In genomic region chr3:79651536-79652065, GRCh38 we compare ENCODE assay signal across 15 cellular contexts.
DNase-seq lines count a peak whose midpoint lies in the region; ATAC-seq and TF ChIP-seq lines count a peak whose summit lies in the region.
"Had no signal": no experiment of that assay in that cellular context is flagged by ENCODE, and none has a peak within 500 bp of the region (broad histone marks: within the 10 kb centered on the region; RNA-seq: fewer than 3 reads in every experiment).

No MANE protein-coding gene starts in this region.

- H3K4me2 ChIP-seq in mammary epithelial cell (ENCODE audit: insufficient read depth, low read depth, low read length), result no peak overlapping the region
- H3K4me2 ChIP-seq: KMS-11 had no signal

- DNase-seq in T47D (ENCODE audit: low read depth in 1 of 2, low spot score in 1 of 2) (peak; percentile 0 to 78), mammary epithelial cell (no peak), NCI-H510A treated with DMSO at 0.1 percent for 48 hours (lab: John Stamatoyannopoulos, UW) (peak; percentile 61), epithelial cell of esophagus (ENCODE audit: low read depth) (peak; percentile 1), upper lobe of right lung (no peak), GM10248 (ENCODE audit: extremely low spot score) (no peak)
- DNase-seq: activated CD4-positive, alpha-beta T cell treated with anti-CD3 and anti-CD28 coated beads for 4 hours; activated T-cell treated with anti-CD3 and anti-CD28 coated beads, Interleukin-2, amount 50 U/mL, for 72 hours; DMS79 treated with DMSO at 0.1 percent for 48 hours; NCI-H2171; Peyer's patch; transverse colon had no signal

- no peak overlapping the region for H3K9ac ChIP-seq in mammary epithelial cell (ENCODE audit: insufficient read depth, low read length)
- H3K9ac ChIP-seq: KMS-11 had no signal

- H3K4me3 ChIP-seq in mammary epithelial cell (replicated peaks in 1 of 3; ENCODE audit: insufficient read depth in 1 of 3, low read depth in 2 of 3, low read length in 3 of 3), result no peak overlapping the region
- H3K4me3 ChIP-seq in epithelial cell of esophagus (ENCODE audit: low read length), result no peak overlapping the region
- no peak overlapping the region for H3K4me3 ChIP-seq in upper lobe of right lung
- H3K4me3 ChIP-seq: Peyer's patch, transverse colon had no signal

- POLR2A ChIA-PET in GM10248 (lab: Yijun Ruan, JAX), result no interaction called here

- CTCF ChIA-PET in mammary epithelial cell (lab: Charles Lee; ENCODE audit: low non-redundant PET), result no interaction called here
- CTCF ChIA-PET in GM10248 (lab: Yijun Ruan, JAX), result no interaction called here

- WGBS in mammary epithelial cell (ENCODE audit: low coverage, missing lambda C conversion rate), result 31% methylated on average over 7 of the region's 7 CpGs

- intact Hi-C loops in mammary epithelial cell (cut with micrococcal nuclease), result no loop called here
- intact Hi-C loops in upper lobe of right lung (cut with DNase I), result no loop called here

- no peak overlapping the region for H3K27ac ChIP-seq in mammary epithelial cell (ENCODE audit: insufficient read depth, low read depth, low read length)
- H3K27ac ChIP-seq in upper lobe of right lung, result no peak overlapping the region
- H3K27ac ChIP-seq: KMS-11, Peyer's patch, transverse colon had no signal

- TF ChIP-seq CTCF in mammary epithelial cell (conservative IDR thresholded peaks at IDR 0.05 in 1 of 2, IDR thresholded peaks at IDR 0.05 in 1 of 2; ENCODE audit: extremely low read depth in 1 of 2, insufficient read depth in 1 of 2, low read depth in 1 of 2, low read length in 2 of 2) (no peak), epithelial cell of esophagus (IDR thresholded peaks at IDR 0.05; ENCODE audit: insufficient read depth, low read depth, low read length, missing control alignments) (no peak), upper lobe of right lung (IDR thresholded peaks at IDR 0.05) (no peak), GM10248 (IDR thresholded peaks at IDR 0.05; ENCODE audit: control extremely low read depth, extremely low read depth, low read depth, missing control alignments) (no peak)

- no peaks in the 10 kb centered on the region for H3K4me1 ChIP-seq in mammary epithelial cell (ENCODE audit: insufficient read depth, low read length)
- no peaks in the 10 kb centered on the region for H3K4me1 ChIP-seq in upper lobe of right lung
- H3K4me1 ChIP-seq: Peyer's patch, transverse colon had no signal

- H4K20me1 ChIP-seq in mammary epithelial cell (ENCODE audit: insufficient read depth, low read length), result no peaks in the 10 kb centered on the region

- no peak overlapping the region for H2AFZ ChIP-seq in mammary epithelial cell (ENCODE audit: low read depth, low read length)

- in situ Hi-C loops in T47D (cut with HindIII; ENCODE audit: low pct_unique_long_range_greater_than_20kb, low sequenced_read_pairs) (no loop called here), mammary epithelial cell (cut with MboI; ENCODE audit: low sequenced_read_pairs in 2 of 2) (no loop called here)

- ATAC-seq in upper lobe of right lung (peak; percentile 37), HG02642 (IDR thresholded peaks at IDR 0.05; ENCODE audit: poor library complexity, unreplicated experiment) (no peak), HG03159 (IDR thresholded peaks at IDR 0.05; ENCODE audit: unreplicated experiment) (no peak)
- ATAC-seq: activated T-cell treated with anti-CD3 and anti-CD28 coated beads, Interleukin-2, amount 50 U/mL, for 72 hours had no signal

- H3K79me2 ChIP-seq in mammary epithelial cell (ENCODE audit: insufficient read depth, low read length), result no peaks in the 10 kb centered on the region

- BruUV-seq in mammary epithelial cell (replicated peaks; lab: Mats Ljungman, UMichigan), result no TSS peak

- H3K36me3 ChIP-seq in mammary epithelial cell (ENCODE audit: insufficient read depth, low read length) (no peaks in the 10 kb centered on the region), upper lobe of right lung (no peaks in the 10 kb centered on the region)
- H3K36me3 ChIP-seq: Peyer's patch, transverse colon had no signal

- dilution Hi-C loops in mammary epithelial cell (cut with HindIII; ENCODE audit: low sequenced_read_pairs), result no loop called here

- H3K9me3 ChIP-seq in mammary epithelial cell (replicated peaks; ENCODE audit: insufficient read depth, low read length), result no peaks in the 10 kb centered on the region
- H3K9me3 ChIP-seq in upper lobe of right lung, result no peaks in the 10 kb centered on the region
- H3K9me3 ChIP-seq: Peyer's patch, transverse colon had no signal

- H3K27me3 ChIP-seq in mammary epithelial cell (ENCODE audit: insufficient read depth, low read length) (no peaks in the 10 kb centered on the region), upper lobe of right lung (no peaks in the 10 kb centered on the region)
- H3K27me3 ChIP-seq: Peyer's patch, transverse colon had no signal

Comparison
In these comparisons a context has a peak if more than half of its experiments do, and no peak if none do; other contexts are left out.
1. DNase-seq: peak in T47D (2 of 2), NCI-H510A treated with DMSO at 0.1 percent for 48 hours (single experiment) and epithelial cell of esophagus (single experiment); none in mammary epithelial cell (single experiment), upper lobe of right lung (single experiment) and GM10248 (single experiment).